ENCODE assay signal across 22 cellular contexts in genomic region chr4:124325676-124326075, GRCh38.
DNase-seq lines count a peak whose midpoint lies in the region; ATAC-seq and TF ChIP-seq lines count a peak whose summit lies in the region.
"Had no signal": no experiment of that assay in that cellular context is flagged by ENCODE, and none has a peak within 500 bp of the region (broad histone marks: within the 10 kb centered on the region; RNA-seq: fewer than 3 reads in every experiment).

No MANE protein-coding gene starts in this region.

- peak overlapping the region; percentile 40 for H2AK5ac ChIP-seq in neuronal stem cell (ENCODE audit: low read depth, low read length)

- no peaks in the 10 kb centered on the region for H3K27me3 ChIP-seq in neuronal stem cell (ENCODE audit: control insufficient read depth in 3 of 3, insufficient read depth in 3 of 3, low read depth in 1 of 3, low read length in 3 of 3)
- no peaks in the 10 kb centered on the region for H3K27me3 ChIP-seq in upper lobe of right lung
- H3K27me3 ChIP-seq: BE2C; BLaER1 treated with 17β-estradiol and CSF1 and Interleukin-3, amounts not matched to agents 10 nM and 100 nM had no signal

- H3K4me1 ChIP-seq in neuronal stem cell (ENCODE audit: control insufficient read depth in 2 of 2, insufficient read depth in 1 of 2, low read depth in 1 of 2, low read length in 2 of 2) (peaks cover 0 to 2% of the 10 kb centered on the region in 2 donors), upper lobe of right lung (no peaks in the 10 kb centered on the region)
- H3K4me1 ChIP-seq: A549; BE2C; BLaER1 treated with 17β-estradiol and CSF1 and Interleukin-3, amounts not matched to agents 10 nM and 100 nM had no signal

- no peak overlapping the region for H3K23ac ChIP-seq in neuronal stem cell (ENCODE audit: low read depth, low read length, poor library complexity)

- no peak overlapping the region for H3K14ac ChIP-seq in neuronal stem cell (ENCODE audit: low read length)

- H2AFZ ChIP-seq in neuronal stem cell (ENCODE audit: low read length) = no peak overlapping the region

- no peak overlapping the region for H3K18ac ChIP-seq in neuronal stem cell (ENCODE audit: low read length)

- no peak overlapping the region for H4K8ac ChIP-seq in neuronal stem cell (ENCODE audit: low read depth, low read length)

- no peak overlapping the region for H3K4me2 ChIP-seq in neuronal stem cell (ENCODE audit: insufficient read depth, low read length, poor library complexity, severe bottlenecking)
- H3K4me2 ChIP-seq: A549; BLaER1 treated with 17β-estradiol and CSF1 and Interleukin-3, amounts not matched to agents 10 nM and 100 nM had no signal

- no peak for TF ChIP-seq CTCF in upper lobe of right lung (IDR thresholded peaks at IDR 0.05)

- H3K9ac ChIP-seq in neuronal stem cell (ENCODE audit: low read depth, low read length, poor library complexity) = no peak overlapping the region
- H3K9ac ChIP-seq: BLaER1 treated with 17β-estradiol and CSF1 and Interleukin-3, amounts not matched to agents 10 nM and 100 nM had no signal

- no peak overlapping the region for H2BK15ac ChIP-seq in neuronal stem cell (ENCODE audit: low read length)

- H3K4ac ChIP-seq in neuronal stem cell (ENCODE audit: low read length) = no peak overlapping the region

- no peak overlapping the region for H2BK12ac ChIP-seq in neuronal stem cell (ENCODE audit: low read length)

- H3K36me3 ChIP-seq in neuronal stem cell (replicated peaks in 1 of 2; ENCODE audit: control insufficient read depth in 2 of 2, insufficient read depth in 2 of 2, low read length in 2 of 2) = no peaks in the 10 kb centered on the region
- no peaks in the 10 kb centered on the region for H3K36me3 ChIP-seq in upper lobe of right lung
- H3K36me3 ChIP-seq: BE2C; BLaER1 treated with 17β-estradiol and CSF1 and Interleukin-3, amounts not matched to agents 10 nM and 100 nM; HAP-1 had no signal

- H3K4me3 ChIP-seq in neuronal stem cell (ENCODE audit: low read length in 2 of 2) (no peak overlapping the region), upper lobe of right lung (no peak overlapping the region)
- H3K4me3 ChIP-seq: A549; BLaER1 treated with 17β-estradiol and CSF1 and Interleukin-3, amounts not matched to agents 10 nM and 100 nM; GM12878; HAP-1 had no signal

- no peak overlapping the region for H2BK5ac ChIP-seq in neuronal stem cell (ENCODE audit: low read length)

- ATAC-seq in upper lobe of right lung = peak; percentile 24
- ATAC-seq: A549, GM12878 had no signal

- no peak overlapping the region for H3K27ac ChIP-seq in neuronal stem cell (replicated peaks; ENCODE audit: low read length)
- H3K27ac ChIP-seq in upper lobe of right lung = no peak overlapping the region
- H3K27ac ChIP-seq: A549; BLaER1 treated with 17β-estradiol and CSF1 and Interleukin-3, amounts not matched to agents 10 nM and 100 nM had no signal

- intact Hi-C loops in upper lobe of right lung (cut with DNase I) = no loop called here

- no peak overlapping the region for H2BK120ac ChIP-seq in neuronal stem cell (ENCODE audit: low read depth, low read length)

- DNase-seq in EH (ENCODE audit: low read depth) (peak; percentile 23), RPMI7951 (ENCODE audit: low read depth) (peak; percentile 2), neuronal stem cell (ENCODE audit: low spot score) (no peak), upper lobe of right lung (no peak), DMS114 treated with DMSO at 0.1 percent for 48 hours (lab: John Stamatoyannopoulos, UW; ENCODE audit: unreplicated experiment) (no peak), HCEC 1CT (no peak), NCI-H1417 (lab: John Stamatoyannopoulos, UW) (no peak)
- DNase-seq: 8988T; ACHN; BE2C; Calu3; CD4-positive, alpha-beta T cell; COR-L47; DMS153; DND-41; EL; GDM1; GOT3 had no signal

- H3K9me3 ChIP-seq in neuronal stem cell (replicated peaks in 1 of 2; ENCODE audit: control insufficient read depth in 2 of 2, insufficient read depth in 1 of 2, low read depth in 1 of 2, low read length in 2 of 2) = peaks cover 0 to 1% of the 10 kb centered on the region in 2 donors
- no peaks in the 10 kb centered on the region for H3K9me3 ChIP-seq in upper lobe of right lung
- H3K9me3 ChIP-seq: A549; BE2C; BLaER1 treated with 17β-estradiol and CSF1 and Interleukin-3, amounts not matched to agents 10 nM and 100 nM; HAP-1 had no signal

- no peak overlapping the region for H4K91ac ChIP-seq in neuronal stem cell (ENCODE audit: low read depth, low read length, poor library complexity)

- no peaks in the 10 kb centered on the region for H3K79me1 ChIP-seq in neuronal stem cell (ENCODE audit: low read depth, low read length)

Comparison
In these comparisons a context has a peak if more than half of its experiments do, and no peak if none do; other contexts are left out.
1. DNase-seq: peak in EH (single experiment) and RPMI7951 (single experiment); none in neuronal stem cell (single experiment), upper lobe of right lung (single experiment), DMS114 treated with DMSO at 0.1 percent for 48 hours (single experiment), HCEC 1CT (single experiment) and NCI-H1417 (0 of 3).